In genomic region chr15:73809728-73810501, GRCh38 we compare ENCODE assay signal across 11 cellular contexts. TPM values are rescaled to one million over a fixed set of nuclear protein-coding genes. Genes with fewer than 3 reads are reported as not detected.
DNase-seq lines count a peak whose midpoint lies in the region; ATAC-seq and TF ChIP-seq lines count a peak whose summit lies in the region.
"Had no signal": no experiment of that assay in that cellular context is flagged by ENCODE, and none has a peak within 500 bp of the region (broad histone marks: within the 10 kb centered on the region; RNA-seq: fewer than 3 reads in every experiment).

No MANE protein-coding gene starts in this region.

- H3K9me3 ChIP-seq in BLaER1, result no peaks in the 10 kb centered on the region
- H3K9me3 ChIP-seq in HEK293 (ENCODE audit: control insufficient read depth, insufficient read depth, low read depth, low read length), result no peaks in the 10 kb centered on the region
- H3K9me3 ChIP-seq in SK-N-SH, result no peaks in the 10 kb centered on the region
- no peaks in the 10 kb centered on the region for H3K9me3 ChIP-seq in prostate gland
- H3K9me3 ChIP-seq: vagina had no signal

- WGBS in SK-N-SH (ENCODE audit: low lambda C conversion rate), result 10% methylated on average over 6 of the region's 10 CpGs
- 46% methylated on average over 8 of the region's 10 CpGs for WGBS in prostate gland

- H3K27ac ChIP-seq in BLaER1 (no peak overlapping the region), HEK293 (ENCODE audit: extremely low read depth, low read depth, low read length) (no peak overlapping the region), SK-N-SH (ENCODE audit: low read depth in 2 of 2, low read length in 1 of 2) (peak overlapping the region in 1 of 2 experiments; percentile 89; a peak in 2 of 4 replicates), prostate gland (no peak overlapping the region)
- H3K27ac ChIP-seq: vagina had no signal

- POLR2A ChIA-PET in HEK293 (lab: Yijun Ruan, JAX), result interaction anchor here (0.6 to 1.1 kb wide), 2 partner anchors 116 to 402 kb away, joined by 3 to 6 read pairs; partner anchors contain the start of gene LOXL1
- POLR2A ChIA-PET in SK-N-SH (lab: Yijun Ruan, JAX), result no interaction called here
- POLR2A ChIA-PET in activated CD8-positive, alpha-beta T cell treated with anti-CD3 and anti-CD28 coated beads for 36 hours (lab: Charles Lee), result no interaction called here
- POLR2A ChIA-PET in HEK293T (lab: Yijun Ruan, JAX), result interaction anchor here (1.4 kb wide), 1 partner anchor 9 kb away, joined by 4 read pairs; no protein-coding TSS in a partner anchor

- no peak overlapping the region for H3K4me3 Mint-ChIP-seq in activated CD8-positive, alpha-beta T cell treated with anti-CD3 and anti-CD28 coated beads for 36 hours

- CTCF ChIA-PET in HEK293 (lab: Yijun Ruan, JAX) (interaction anchor here (0.7 kb wide), 1 partner anchor 20 kb away, joined by 5 read pairs; no protein-coding TSS in a partner anchor), SK-N-SH (lab: Yijun Ruan, JAX) (interaction anchor here (0.6 to 1.6 kb wide), 4 partner anchors 21 to 110 kb away, joined by 3 to 5 read pairs (median 3); no protein-coding TSS in a partner anchor), HEK293T (lab: Yijun Ruan, JAX) (no interaction called here)
- CTCF ChIA-PET in activated CD8-positive, alpha-beta T cell treated with anti-CD3 and anti-CD28 coated beads for 36 hours (lab: Charles Lee), result no interaction called here

- H3K9me3 Mint-ChIP-seq in activated CD8-positive, alpha-beta T cell treated with anti-CD3 and anti-CD28 coated beads for 36 hours, result no peaks in the 10 kb centered on the region

- DNase-seq in SK-N-SH (peak; percentile 71), left ventricle myocardium superior (peak; percentile 49), prostate gland (ENCODE audit: low spot score) (no peak), SK-N-DZ (ENCODE audit: low spot score) (no peak), HEK293T (ENCODE audit: extremely low spot score) (no peak)
- DNase-seq in activated CD8-positive, alpha-beta T cell treated with anti-CD3 and anti-CD28 coated beads for 36 hours, result no peak
- DNase-seq: COR-L47 had no signal

- H3K36me3 ChIP-seq in BLaER1, result no peaks in the 10 kb centered on the region
- H3K36me3 ChIP-seq in HEK293 (ENCODE audit: control insufficient read depth in 2 of 2, insufficient read depth in 1 of 2, low read length in 2 of 2), result no peaks in the 10 kb centered on the region
- no peaks in the 10 kb centered on the region for H3K36me3 ChIP-seq in SK-N-SH (replicated peaks in 1 of 2; ENCODE audit: control insufficient read depth in 1 of 2, insufficient read depth in 2 of 2, low read length in 1 of 2)
- no peaks in the 10 kb centered on the region for H3K36me3 ChIP-seq in prostate gland
- H3K36me3 ChIP-seq: vagina had no signal

- H3K9ac ChIP-seq in BLaER1, result no peak overlapping the region
- H3K9ac ChIP-seq in SK-N-SH, result no peak overlapping the region

- no peaks in the 10 kb centered on the region for H3K9me2 ChIP-seq in SK-N-SH

- no peak overlapping the region for H3K27ac Mint-ChIP-seq in activated CD8-positive, alpha-beta T cell treated with anti-CD3 and anti-CD28 coated beads for 36 hours

- TF ChIP-seq RAD21 in SK-N-SH (IDR thresholded peaks at IDR 0.05; ENCODE audit: low read length), result no peak

- intact Hi-C loops in left ventricle myocardium superior (cut with micrococcal nuclease) (no loop called here), prostate gland (cut with DNase I) (no loop called here)
- intact Hi-C loops in activated CD8-positive, alpha-beta T cell treated with anti-CD3 and anti-CD28 coated beads for 36 hours (cut with micrococcal nuclease), result no loop called here

- TF ChIP-seq POLR2A in prostate gland (IDR thresholded peaks at IDR 0.05), result no peak

- no peak for TF ChIP-seq CTCF in HEK293 (tag by site-specific recombination; IDR thresholded peaks at IDR 0.05)
- no peak for TF ChIP-seq CTCF in SK-N-SH (IDR thresholded peaks at IDR 0.05)
- TF ChIP-seq CTCF in activated CD8-positive, alpha-beta T cell treated with anti-CD3 and anti-CD28 coated beads for 36 hours (IDR thresholded peaks at IDR 0.05), result no peak
- no peak for TF ChIP-seq CTCF in prostate gland (IDR thresholded peaks at IDR 0.05)

- ATAC-seq in left ventricle myocardium superior, result peak; percentile 85
- ATAC-seq in activated CD8-positive, alpha-beta T cell treated with anti-CD3 and anti-CD28 coated beads for 36 hours, result no peak

- no peaks in the 10 kb centered on the region for H3K4me1 Mint-ChIP-seq in activated CD8-positive, alpha-beta T cell treated with anti-CD3 and anti-CD28 coated beads for 36 hours (ENCODE audit: low read depth)

- H3K4me1 ChIP-seq in BLaER1, result peaks cover 15% of the 10 kb centered on the region
- no peaks in the 10 kb centered on the region for H3K4me1 ChIP-seq in HEK293 (ENCODE audit: control insufficient read depth, insufficient read depth, low read length)
- peaks cover 0 to 21% of the 10 kb centered on the region in 2 experiments; a peak in 1 of 4 replicates for H3K4me1 ChIP-seq in SK-N-SH (ENCODE audit: control insufficient read depth in 1 of 2, insufficient read depth in 2 of 2, low read depth in 1 of 2, low read length in 1 of 2)
- H3K4me1 ChIP-seq in prostate gland (replicated peaks), result no peaks in the 10 kb centered on the region
- H3K4me1 ChIP-seq: vagina had no signal

- H4K20me1 ChIP-seq in BLaER1 (no peaks in the 10 kb centered on the region), SK-N-SH (ENCODE audit: insufficient read depth) (no peaks in the 10 kb centered on the region)

- peak in 1 of 2 experiments; percentile 5; a peak in 1 of 4 replicates for TF ChIP-seq EP300 in SK-N-SH (IDR thresholded peaks at IDR 0.05; ENCODE audit: borderline replicate concordance in 1 of 2, low read depth in 1 of 2, low read length in 1 of 2)

- no peaks in the 10 kb centered on the region for H3F3A ChIP-seq in SK-N-SH (replicated peaks; ENCODE audit: insufficient read depth)

- no peaks in the 10 kb centered on the region for H3K27me3 Mint-ChIP-seq in activated CD8-positive, alpha-beta T cell treated with anti-CD3 and anti-CD28 coated beads for 36 hours

- H3K4me3 ChIP-seq in BLaER1 (no peak overlapping the region), HEK293 (ENCODE audit: low read depth, low read length) (no peak overlapping the region), SK-N-SH (ENCODE audit: low read depth in 2 of 2, low read length in 1 of 2) (no peak overlapping the region), prostate gland (no peak overlapping the region)
- H3K4me3 ChIP-seq: smooth muscle cell, vagina had no signal

- no peak overlapping the region for H2AFZ ChIP-seq in SK-N-SH (ENCODE audit: low read depth)

- H3K27me3 ChIP-seq in BLaER1 (no peaks in the 10 kb centered on the region), SK-N-SH (ENCODE audit: insufficient read depth) (no peaks in the 10 kb centered on the region), prostate gland (replicated peaks; ENCODE audit: insufficient read depth) (no peaks in the 10 kb centered on the region)
- H3K27me3 ChIP-seq: vagina had no signal

- H3K4me2 ChIP-seq in BLaER1 (peak overlapping the region; percentile 59), SK-N-SH (peak overlapping the region; percentile 66)
- H3K4me2 ChIP-seq: smooth muscle cell had no signal

- H3K79me2 ChIP-seq in SK-N-SH (ENCODE audit: insufficient read depth), result no peaks in the 10 kb centered on the region

- no peaks in the 10 kb centered on the region for H3K36me3 Mint-ChIP-seq in activated CD8-positive, alpha-beta T cell treated with anti-CD3 and anti-CD28 coated beads for 36 hours (ENCODE audit: low read depth)

TF ChIP-seq in SK-N-SH, 30 proteins besides CTCF, POLR2A, EP300 and RAD21:
- TF ChIP-seq SIN3A (IDR thresholded peaks at IDR 0.05; ENCODE audit: borderline replicate concordance, low read depth, low read length), result no peak
- TF ChIP-seq TCF12 (IDR thresholded peaks at IDR 0.05), result no peak
- 0 out of 2 replicates have a peak, but pooled peaks have one; percentile 14 for TF ChIP-seq NFIC (IDR thresholded peaks at IDR 0.05; ENCODE audit: borderline replicate concordance)

TF ChIP-seq in HEK293T, 16 proteins besides CTCF, POLR2A, EP300 and RAD21:
- TF ChIP-seq SP1 (IDR thresholded peaks at IDR 0.05) (no peak), L3MBTL2 (conservative IDR thresholded peaks at IDR 0.05) (no peak), NFRKB (IDR thresholded peaks at IDR 0.05) (no peak), LEF1 (IDR thresholded peaks at IDR 0.05; ENCODE audit: borderline replicate concordance) (no peak), FOXK2 (IDR thresholded peaks at IDR 0.05) (no peak), ARNT (IDR thresholded peaks at IDR 0.05) (no peak), CTBP1 (IDR thresholded peaks at IDR 0.05; ENCODE audit: borderline replicate concordance) (no peak), TARDBP (IDR thresholded peaks at IDR 0.05) (no peak), ZNF384 (IDR thresholded peaks at IDR 0.05) (no peak), ELF4 (IDR thresholded peaks at IDR 0.05) (no peak), SUZ12 (IDR thresholded peaks at IDR 0.05) (no peak), PKNOX1 (IDR thresholded peaks at IDR 0.05) (no peak), HDGF (IDR thresholded peaks at IDR 0.05; ENCODE audit: borderline replicate concordance) (no peak), FOXM1 (IDR thresholded peaks at IDR 0.05; ENCODE audit: borderline replicate concordance) (no peak), BHLHE40 (IDR thresholded peaks at IDR 0.05; ENCODE audit: borderline replicate concordance) (no peak), FOXA1 (IDR thresholded peaks at IDR 0.05) (no peak)

RNA-seq across cellular contexts. Expression of gene INSYN1, which starts 56.8 kb away (rescaled TPM):
- 3.6 and 3.7 TPM in 2 replicates for polyA plus RNA-seq in SK-N-SH (2012; rRNA removed)
- 1.6 and 2.2 TPM in 2 replicates for polyA plus RNA-seq in SK-N-SH (2012; cell fraction: cytosol; rRNA removed)
- polyA plus RNA-seq in SK-N-SH (2012; cell fraction: nucleus; rRNA removed), result 5.7 and 6.7 TPM in 2 replicates
- total RNA-seq in left ventricle myocardium superior (168 TPM), prostate gland (10 to 100 TPM; 17.3 to 26.0 TPM)
- not detected for total RNA-seq in activated CD8-positive, alpha-beta T cell treated with anti-CD3 and anti-CD28 coated beads for 36 hours
- polyA plus RNA-seq in SK-N-DZ (2014; cell fraction: cytosol; rRNA removed), result 0.07 and 0.95 TPM in 2 replicates
- 0.37 and 0.44 TPM in 2 replicates for polyA plus RNA-seq in SK-N-DZ (2014; cell fraction: nucleus; rRNA removed)

Comparison
In these comparisons a context has a peak if more than half of its experiments do, and no peak if none do; other contexts are left out.
1. DNase-seq: peak in SK-N-SH (single experiment) and left ventricle myocardium superior (single experiment); none in activated CD8-positive, alpha-beta T cell treated with anti-CD3 and anti-CD28 coated beads for 36 hours (single experiment), prostate gland (single experiment), SK-N-DZ (single experiment) and HEK293T (single experiment).
2. RNA of gene INSYN1, which starts 56.8 kb away (total RNA-seq): 168 TPM in left ventricle myocardium superior (single experiment) and 17.3 to 26.0 TPM in prostate gland; not detected in activated CD8-positive, alpha-beta T cell treated with anti-CD3 and anti-CD28 coated beads for 36 hours; every median in the first group is over 10 times any median in the second.
3. CTCF ChIA-PET loops: an anchor here in HEK293 (0.7 kb wide) and SK-N-SH (0.6 to 1.6 kb wide); none called in activated CD8-positive, alpha-beta T cell treated with anti-CD3 and anti-CD28 coated beads for 36 hours and HEK293T.
4. POLR2A ChIA-PET loops: an anchor here in HEK293 (0.6 to 1.1 kb wide) and HEK293T (1.4 kb wide); none called in SK-N-SH and activated CD8-positive, alpha-beta T cell treated with anti-CD3 and anti-CD28 coated beads for 36 hours.